Comparison of ENCODE assay signal across 8 cellular contexts in the genomic region with DNA sequence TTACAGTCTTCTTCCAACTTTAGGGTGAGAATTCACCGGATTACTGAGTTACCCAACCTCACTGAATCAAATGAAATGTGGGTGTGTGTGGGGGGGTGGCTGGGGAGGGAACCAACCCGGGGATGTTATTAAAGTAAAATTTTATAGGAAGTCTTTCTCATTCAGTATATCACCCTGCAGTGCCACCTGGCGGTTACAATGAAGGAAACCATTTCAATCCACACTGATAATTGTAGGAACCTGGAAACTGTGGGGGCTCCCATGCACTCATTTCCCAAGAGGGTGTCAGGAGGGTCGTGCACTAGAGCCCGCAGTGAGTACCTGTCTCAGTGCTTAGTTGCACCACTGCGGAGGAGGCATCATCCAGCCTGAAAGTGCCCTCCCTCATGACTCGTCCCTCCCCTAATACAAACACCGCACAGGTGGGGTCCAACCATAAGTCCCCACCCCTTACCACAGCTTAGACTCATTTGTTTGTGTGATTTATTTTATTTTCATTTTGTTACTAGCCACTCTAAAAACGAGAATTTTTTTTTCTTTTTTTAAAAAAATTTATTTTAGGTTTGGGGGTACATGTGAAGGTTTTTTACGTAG. TPM values are rescaled to one million over a fixed set of nuclear protein-coding genes. Genes with fewer than 3 reads are reported as not detected.
DNase-seq lines count a peak whose midpoint lies in the region; ATAC-seq, FAIRE-seq and TF ChIP-seq lines count a peak whose summit lies in the region.

No MANE protein-coding gene starts in this region.

- H3K4me3 ChIP-seq in bronchial epithelial cell (ENCODE audit: low read depth, low read length) = no peak overlapping the region

- DNase-seq in EH (ENCODE audit: low read depth) (peak; percentile 53), Kasumi-1 (lab: John Stamatoyannopoulos, UW) (peak; percentile 48 to 64), T follicular helper cell (ENCODE audit: low read depth) (peak; percentile 5), bronchial epithelial cell (ENCODE audit: low read depth) (peak; percentile 21), left kidney (ENCODE audit: low read depth, low spot score) (peak; percentile 66)
- peak; percentile 3 for DNase-seq in stimulated activated CD8-positive, alpha-beta memory T cell treated with anti-CD3 and anti-CD28 coated beads, Interleukin-15, amount 100 ng/mL, for 24 hours (ENCODE audit: low read depth)

- no peaks in the 10 kb centered on the region for H3K27me3 ChIP-seq in bronchial epithelial cell (ENCODE audit: control insufficient read depth, insufficient read depth, low read length)

- ATAC-seq in HG03521 (IDR thresholded peaks at IDR 0.05; ENCODE audit: unreplicated experiment) (no peak), GM18870 (IDR thresholded peaks at IDR 0.05; ENCODE audit: unreplicated experiment) (no peak)

- TF ChIP-seq CTCF in bronchial epithelial cell (IDR thresholded peaks at IDR 0.05; ENCODE audit: insufficient read depth, low read length, severe bottlenecking) = peak; percentile 52

- FAIRE-seq in bronchial epithelial cell (lab: Jason Lieb, UNC) = no peak

- H3K36me3 ChIP-seq in bronchial epithelial cell (ENCODE audit: control insufficient read depth, insufficient read depth, low read length) = no peaks in the 10 kb centered on the region

RNA-seq across cellular contexts. Expression of a gene that starts 29.1 kb away (rescaled TPM):
- not detected in 2 replicates for total RNA-seq in bronchial epithelial cell

Comparison
In these comparisons a context has a peak if more than half of its experiments do, and no peak if none do; other contexts are left out.
1. DNase-seq: peak in every context shown above with its lines; median percentile 66 in left kidney; 56 in Kasumi-1; 53 in EH; 21 in bronchial epithelial cell; 5 in T follicular helper cell; 3 in stimulated activated CD8-positive, alpha-beta memory T cell treated with anti-CD3 and anti-CD28 coated beads, Interleukin-15, amount 100 ng/mL, for 24 hours.